ENCODE assay signal across 8 cellular contexts in genomic region chr6:108563292-108563691, GRCh38. TPM values are rescaled to one million over a fixed set of nuclear protein-coding genes. Genes with fewer than 3 reads are reported as not detected.
A peak's percentile ranks its signal among the peaks of the same experiment; 100 is the strongest.
DNase-seq lines count a peak whose midpoint lies in the region; ATAC-seq and TF ChIP-seq lines count a peak whose summit lies in the region.
"Had no signal": no experiment of that assay in that cellular context is flagged by ENCODE, and none has a peak within 500 bp of the region (broad histone marks: within the 10 kb centered on the region; RNA-seq: fewer than 3 reads in every experiment).

No MANE protein-coding gene starts in this region.

- WGBS in upper lobe of left lung, 2 donors, result 65 to 73% methylated on average over 8 of the region's 8 CpGs

- no peak for TF ChIP-seq POLR2A in upper lobe of left lung (IDR thresholded peaks at IDR 0.05)

- no peaks in the 10 kb centered on the region for H3K9me3 ChIP-seq in Karpas-422 (ENCODE audit: low read length)
- no peaks in the 10 kb centered on the region for H3K9me3 ChIP-seq in mucosa of rectum (ENCODE audit: control insufficient read depth in 2 of 2, low read length in 2 of 2)
- H3K9me3 ChIP-seq in upper lobe of left lung, result no peaks in the 10 kb centered on the region

- TF ChIP-seq CTCF in choroid plexus epithelial cell (conservative IDR thresholded peaks at IDR 0.05; ENCODE audit: low read depth, low read length), result no peak
- TF ChIP-seq CTCF in upper lobe of left lung (IDR thresholded peaks at IDR 0.05), result no peak

- H3K4me1 ChIP-seq in Karpas-422 (ENCODE audit: low read length) (peaks cover 69% of the 10 kb centered on the region), mucosa of rectum (ENCODE audit: control insufficient read depth in 2 of 2, insufficient read depth in 2 of 2, low read length in 2 of 2) (peaks cover 34 to 49% of the 10 kb centered on the region in 2 donors), upper lobe of left lung (peaks cover 40 to 56% (median 49%) of the 10 kb centered on the region in 4 donors)

- no peaks in the 10 kb centered on the region for H3K9me2 ChIP-seq in Karpas-422 (replicated peaks; ENCODE audit: insufficient read depth, low read length)

- no peak for TF ChIP-seq EP300 in upper lobe of left lung (IDR thresholded peaks at IDR 0.05)

- no peak for DNase-seq in Karpas-422
- DNase-seq in choroid plexus epithelial cell (ENCODE audit: low read depth), result no peak
- DNase-seq in upper lobe of left lung, result no peak
- DNase-seq in NCI-H2196 treated with DMSO at 0.1 percent for 48 hours (lab: John Stamatoyannopoulos, UW; ENCODE audit: unreplicated experiment), result no peak
- DNase-seq: NCI-H187 treated with DMSO at 0.1 percent for 48 hours had no signal

- H3K4me2 ChIP-seq in Karpas-422 (ENCODE audit: low read depth, low read length, poor library complexity, severe bottlenecking), result peak overlapping the region; percentile 82

- H3K27me3 ChIP-seq in Karpas-422 (ENCODE audit: low read length) (no peaks in the 10 kb centered on the region), mucosa of rectum (ENCODE audit: control insufficient read depth in 2 of 2, insufficient read depth in 2 of 2, low read length in 2 of 2) (no peaks in the 10 kb centered on the region), upper lobe of left lung (no peaks in the 10 kb centered on the region)

- no peaks in the 10 kb centered on the region for H3K36me3 ChIP-seq in Karpas-422 (ENCODE audit: insufficient read depth, low read length)
- peaks cover 10 to 11% of the 10 kb centered on the region in 2 donors for H3K36me3 ChIP-seq in mucosa of rectum (ENCODE audit: control insufficient read depth in 2 of 2, insufficient read depth in 2 of 2, low read length in 2 of 2)
- peaks cover 3 to 15% (median 9%) of the 10 kb centered on the region in 4 donors for H3K36me3 ChIP-seq in upper lobe of left lung

- no peak for ATAC-seq in upper lobe of left lung (ENCODE audit: low FRiP score in 2 of 2)
- ATAC-seq in HG02678 (IDR thresholded peaks at IDR 0.05; ENCODE audit: unreplicated experiment), result no peak
- ATAC-seq in activated CD4-positive, CD25-positive, alpha-beta regulatory T cell treated with anti-CD3 and anti-CD28 coated beads, Interleukin-2, amount 50 U/mL, for 24 hours, result no peak

- H3K79me2 ChIP-seq in Karpas-422 (ENCODE audit: low read length), result no peaks in the 10 kb centered on the region

- no peak overlapping the region for H3K27ac ChIP-seq in Karpas-422 (ENCODE audit: low read length)
- H3K27ac ChIP-seq in mucosa of rectum (ENCODE audit: low read depth in 2 of 2, low read length in 2 of 2), result peak overlapping the region in 1 of 2 donors; percentile 100
- H3K27ac ChIP-seq in upper lobe of left lung, result peak overlapping the region; percentile 95 to 100 (median 100)

- H3K9ac ChIP-seq in Karpas-422 (ENCODE audit: low read length) (no peak overlapping the region), mucosa of rectum (ENCODE audit: low read depth in 1 of 2, low read length in 2 of 2) (peak overlapping the region in 1 of 2 donors; percentile 85)

- no peak overlapping the region for H3K4me3 ChIP-seq in Karpas-422 (ENCODE audit: low read length)
- H3K4me3 ChIP-seq in choroid plexus epithelial cell (ENCODE audit: low read depth, low read length), result peak overlapping the region; percentile 88
- peak overlapping the region; percentile 77 to 88 for H3K4me3 ChIP-seq in mucosa of rectum (ENCODE audit: low read length in 2 of 2)
- peak overlapping the region; percentile 42 to 92 (median 90) for H3K4me3 ChIP-seq in upper lobe of left lung

- H4K20me1 ChIP-seq in Karpas-422 (ENCODE audit: insufficient read depth, low read depth, low read length), result peaks cover 30% of the 10 kb centered on the region

- no peak overlapping the region for H2AFZ ChIP-seq in Karpas-422 (ENCODE audit: low read length)

RNA-seq across cellular contexts. Expression of gene FOXO3, which starts 2.6 kb away (rescaled TPM):
- 5.5 and 10.5 TPM in 2 replicates for total RNA-seq in Karpas-422 (2014; rRNA removed; shearing (Covaris generic); ENCODE audit: low replicate concordance)
- 100 to 1,000 TPM in 1 of 6 donors, 10 to 100 TPM in 5; 52.6 to 101 (median 71.9) TPM for total RNA-seq in upper lobe of left lung
